In genomic region chr1:93707956-93708355, GRCh38 we compare ENCODE assay signal across 9 cellular contexts. TPM values are rescaled to one million over a fixed set of nuclear protein-coding genes. Genes with fewer than 3 reads are reported as not detected.
A peak's percentile ranks its signal among the peaks of the same experiment; 100 is the strongest.
DNase-seq lines count a peak whose midpoint lies in the region; ATAC-seq and TF ChIP-seq lines count a peak whose summit lies in the region.
"Had no signal": no experiment of that assay in that cellular context is flagged by ENCODE, and none has a peak within 500 bp of the region (broad histone marks: within the 10 kb centered on the region; RNA-seq: fewer than 3 reads in every experiment).

No MANE protein-coding gene starts in this region.

- intact Hi-C loops in esophagus squamous epithelium (cut with DNase I): no loop called here

- peaks cover 8 to 50% (median 8%) of the 10 kb centered on the region in 3 donors for H3K4me1 ChIP-seq in esophagus squamous epithelium

- no peak overlapping the region for H3K27ac ChIP-seq in esophagus squamous epithelium
- H3K27ac ChIP-seq: VCaP had no signal

- peak; percentile 31 for DNase-seq in globus pallidus (ENCODE audit: low spot score)
- DNase-seq in esophagus squamous epithelium (lab: John Stamatoyannopoulos, UW): no peak
- no peak for DNase-seq in NCI-H146 treated with DMSO at 0.1 percent for 48 hours (lab: John Stamatoyannopoulos, UW; ENCODE audit: unreplicated experiment)
- no peak for DNase-seq in MG63
- no peak for DNase-seq in NCI-H748 treated with DMSO at 0.1 percent for 48 hours (lab: John Stamatoyannopoulos, UW)

- no peak for TF ChIP-seq POLR2A in esophagus squamous epithelium (IDR thresholded peaks at IDR 0.05)

- ATAC-seq in GM18502 (IDR thresholded peaks at IDR 0.05; ENCODE audit: poor library complexity, unreplicated experiment) (peak; percentile 73), GM21515 (IDR thresholded peaks at IDR 0.05; ENCODE audit: unreplicated experiment) (peak; percentile 57), HG03575 (IDR thresholded peaks at IDR 0.05; ENCODE audit: extremely low read depth, insufficient number of reproducible peaks, low FRiP score, unreplicated experiment) (peak; percentile 56)

- H3K27me3 ChIP-seq in esophagus squamous epithelium (no peaks in the 10 kb centered on the region), MG63 (no peaks in the 10 kb centered on the region)

- WGBS in esophagus squamous epithelium, 2 donors: 58 to 65% methylated on average over 5 of the region's 5 CpGs

- no peaks in the 10 kb centered on the region for H3K9me3 ChIP-seq in esophagus squamous epithelium
- no peaks in the 10 kb centered on the region for H3K9me3 ChIP-seq in MG63

- TF ChIP-seq CTCF in esophagus squamous epithelium (IDR thresholded peaks at IDR 0.05): no peak

- no peak overlapping the region for H3K4me3 ChIP-seq in esophagus squamous epithelium
- no peak overlapping the region for H3K4me3 ChIP-seq in MG63

- H3K36me3 ChIP-seq in esophagus squamous epithelium (no peaks in the 10 kb centered on the region), MG63 (no peaks in the 10 kb centered on the region)

RNA-seq across cellular contexts. Expression of gene BCAR3, which starts 26.3 kb away (rescaled TPM):
- total RNA-seq in esophagus squamous epithelium: 10 to 100 TPM in 1 of 4 donors, 1 to 10 TPM in 3; 6.9 to 17.5 (median 9.4) TPM
- 21.2 and 26.0 TPM in 2 replicates for total RNA-seq in MG63 (2014; rRNA removed; shearing (Covaris generic); ENCODE audit: low replicate concordance)
